In the genomic region with DNA sequence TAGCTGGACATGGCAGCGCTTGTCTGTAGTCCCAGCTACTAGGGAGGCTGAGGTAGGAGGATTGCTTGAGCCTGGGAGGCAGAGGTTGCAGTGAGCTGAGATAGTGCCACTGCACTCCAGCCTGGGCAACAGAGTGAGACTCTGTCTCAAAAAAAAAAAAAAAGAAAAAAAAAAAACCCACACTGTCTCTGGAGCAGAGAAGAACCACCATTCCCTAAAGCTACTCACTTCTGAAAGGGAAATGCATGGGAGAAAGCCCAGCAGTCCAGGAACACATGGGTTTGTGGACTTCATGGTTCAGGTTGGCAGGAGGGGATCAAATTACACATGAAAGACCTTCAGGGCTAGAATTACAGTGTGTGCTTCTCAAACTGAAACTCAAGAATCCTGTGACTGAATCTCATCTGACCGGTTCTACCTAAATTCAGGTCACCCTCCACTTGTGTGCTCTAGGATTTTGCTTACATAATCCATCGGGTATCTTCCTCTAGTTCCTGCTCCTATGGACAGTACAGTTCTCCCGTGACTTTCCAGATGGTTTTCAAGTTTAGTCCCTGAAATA, we compare ENCODE assay signal across 12 cellular contexts. TPM values are rescaled to one million over a fixed set of nuclear protein-coding genes. Genes with fewer than 3 reads are reported as not detected.
DNase-seq lines count a peak whose midpoint lies in the region; ATAC-seq and TF ChIP-seq lines count a peak whose summit lies in the region.
"Had no signal": no experiment of that assay in that cellular context is flagged by ENCODE, and none has a peak within 500 bp of the region (broad histone marks: within the 10 kb centered on the region; RNA-seq: fewer than 3 reads in every experiment).

No MANE protein-coding gene starts in this region.

- H2AFZ ChIP-seq in SK-N-SH (ENCODE audit: low read depth) = no peak overlapping the region

- no peaks in the 10 kb centered on the region for H3K79me2 ChIP-seq in SK-N-SH (ENCODE audit: insufficient read depth)

- 83% methylated on average over 4 of the region's 4 CpGs for WGBS in SK-N-SH (ENCODE audit: low lambda C conversion rate)

- no peaks in the 10 kb centered on the region for H3K9me2 ChIP-seq in SK-N-SH

- no peaks in the 10 kb centered on the region for H3K9me3 ChIP-seq in SK-N-SH

- ATAC-seq in SK-N-SH treated with all-trans-retinoic acid at 6 μM for 48 hours = peak; percentile 46; the same call in 1 of the 3 replicates
- peak; percentile 91 for ATAC-seq in esophagus mucosa
- ATAC-seq in stimulated activated effector memory CD8-positive, alpha-beta T cell treated with anti-CD3 and anti-CD28 coated beads, Interleukin-12 subunit alpha, Interleukin-12 subunit beta, amount 100 ng/mL, for 72 hours = peak; percentile 32
- ATAC-seq in GM21447 (IDR thresholded peaks at IDR 0.05; ENCODE audit: unreplicated experiment) = no peak
- ATAC-seq in HG02884 (IDR thresholded peaks at IDR 0.05; ENCODE audit: unreplicated experiment) = no peak

- no peak for TF ChIP-seq CTCF in SK-N-SH (IDR thresholded peaks at IDR 0.05)

- H3K4me3 Mint-ChIP-seq in stimulated activated effector memory CD8-positive, alpha-beta T cell treated with anti-CD3 and anti-CD28 coated beads, Interleukin-12 subunit alpha, Interleukin-12 subunit beta, amount 100 ng/mL, for 72 hours = no peak overlapping the region

- CTCF ChIA-PET in SK-N-SH (lab: Yijun Ruan, JAX) = interaction anchor here (1.6 kb wide), 1 partner anchor 9 kb away, joined by 5 read pairs; no protein-coding TSS in a partner anchor

- peaks cover 10% of the 10 kb centered on the region for H3K27me3 ChIP-seq in SK-N-SH (ENCODE audit: insufficient read depth)

- POLR2A ChIA-PET in SK-N-SH (lab: Yijun Ruan, JAX) = no interaction called here

- TF ChIP-seq RAD21 in SK-N-SH (IDR thresholded peaks at IDR 0.05; ENCODE audit: low read length) = no peak

- H3K4me1 ChIP-seq in SK-N-SH (ENCODE audit: control insufficient read depth in 1 of 2, insufficient read depth in 2 of 2, low read depth in 1 of 2, low read length in 1 of 2) = no peaks in the 10 kb centered on the region; a peak in 1 of 4 replicates

- H3K27ac ChIP-seq in SK-N-SH (ENCODE audit: low read depth in 2 of 2, low read length in 1 of 2) = no peak overlapping the region

- DNase-seq in SK-N-SH = no peak
- peak; percentile 24 for DNase-seq in NCI-H69 (lab: John Stamatoyannopoulos, UW)
- no peak for DNase-seq in stimulated activated effector memory CD8-positive, alpha-beta T cell treated with anti-CD3 and anti-CD28 coated beads, Interleukin-12 subunit alpha, Interleukin-12 subunit beta, amount 100 ng/mL, for 72 hours (ENCODE audit: low spot score in 2 of 2)
- DNase-seq in G401 (ENCODE audit: low spot score) = no peak
- DNase-seq: occipital lobe had no signal

- no peaks in the 10 kb centered on the region for H3K36me3 ChIP-seq in SK-N-SH (replicated peaks in 1 of 2; ENCODE audit: control insufficient read depth in 1 of 2, insufficient read depth in 2 of 2, low read length in 1 of 2)

- no peaks in the 10 kb centered on the region for H4K20me1 ChIP-seq in SK-N-SH (ENCODE audit: insufficient read depth)

- in situ Hi-C loops in G401 (cut with HindIII; ENCODE audit: low sequenced_read_pairs) = no loop called here

- peaks cover 40% of the 10 kb centered on the region for H3K4me1 Mint-ChIP-seq in stimulated activated effector memory CD8-positive, alpha-beta T cell treated with anti-CD3 and anti-CD28 coated beads, Interleukin-12 subunit alpha, Interleukin-12 subunit beta, amount 100 ng/mL, for 72 hours

- H3K4me2 ChIP-seq in SK-N-SH = no peak overlapping the region

- peak overlapping the region; percentile 88 for H3K27ac Mint-ChIP-seq in stimulated activated effector memory CD8-positive, alpha-beta T cell treated with anti-CD3 and anti-CD28 coated beads, Interleukin-12 subunit alpha, Interleukin-12 subunit beta, amount 100 ng/mL, for 72 hours

- TF ChIP-seq EP300 in SK-N-SH (IDR thresholded peaks at IDR 0.05; ENCODE audit: borderline replicate concordance in 1 of 2, low read depth in 1 of 2, low read length in 1 of 2) = no peak

- no peaks in the 10 kb centered on the region for H3F3A ChIP-seq in SK-N-SH (replicated peaks; ENCODE audit: insufficient read depth)

- H3K9me3 Mint-ChIP-seq in stimulated activated effector memory CD8-positive, alpha-beta T cell treated with anti-CD3 and anti-CD28 coated beads, Interleukin-12 subunit alpha, Interleukin-12 subunit beta, amount 100 ng/mL, for 72 hours = no peaks in the 10 kb centered on the region

- no peak overlapping the region for H3K9ac ChIP-seq in SK-N-SH

- no peak overlapping the region for H3K4me3 ChIP-seq in SK-N-SH (ENCODE audit: low read depth in 2 of 2, low read length in 1 of 2)

- peaks cover 100% of the 10 kb centered on the region for H3K36me3 Mint-ChIP-seq in stimulated activated effector memory CD8-positive, alpha-beta T cell treated with anti-CD3 and anti-CD28 coated beads, Interleukin-12 subunit alpha, Interleukin-12 subunit beta, amount 100 ng/mL, for 72 hours

TF ChIP-seq in SK-N-SH treated with all-trans-retinoic acid at 6 μM for 48 hours, 23 proteins besides CTCF, POLR2A, EP300 and RAD21 (continues in another document):
- TF ChIP-seq, protein P1, sequence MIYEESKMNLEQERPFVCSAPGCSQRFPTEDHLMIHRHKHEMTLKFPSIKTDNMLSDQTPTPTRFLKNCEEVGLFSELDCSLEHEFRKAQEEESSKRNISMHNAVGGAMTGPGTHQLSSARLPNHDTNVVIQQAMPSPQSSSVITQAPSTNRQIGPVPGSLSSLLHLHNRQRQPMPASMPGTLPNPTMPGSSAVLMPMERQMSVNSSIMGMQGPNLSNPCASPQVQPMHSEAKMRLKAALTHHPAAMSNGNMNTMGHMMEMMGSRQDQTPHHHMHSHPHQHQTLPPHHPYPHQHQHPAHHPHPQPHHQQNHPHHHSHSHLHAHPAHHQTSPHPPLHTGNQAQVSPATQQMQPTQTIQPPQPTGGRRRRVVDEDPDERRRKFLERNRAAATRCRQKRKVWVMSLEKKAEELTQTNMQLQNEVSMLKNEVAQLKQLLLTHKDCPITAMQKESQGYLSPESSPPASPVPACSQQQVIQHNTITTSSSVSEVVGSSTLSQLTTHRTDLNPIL (CRISPR knock-in tag; IDR thresholded peaks at IDR 0.05; ENCODE audit: low read depth) = no peak

TF ChIP-seq in SK-N-SH, 30 proteins besides CTCF, POLR2A, EP300 and RAD21:
- TF ChIP-seq, protein P2, sequence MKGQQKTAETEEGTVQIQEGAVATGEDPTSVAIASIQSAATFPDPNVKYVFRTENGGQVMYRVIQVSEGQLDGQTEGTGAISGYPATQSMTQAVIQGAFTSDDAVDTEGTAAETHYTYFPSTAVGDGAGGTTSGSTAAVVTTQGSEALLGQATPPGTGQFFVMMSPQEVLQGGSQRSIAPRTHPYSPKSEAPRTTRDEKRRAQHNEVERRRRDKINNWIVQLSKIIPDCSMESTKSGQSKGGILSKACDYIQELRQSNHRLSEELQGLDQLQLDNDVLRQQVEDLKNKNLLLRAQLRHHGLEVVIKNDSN (IDR thresholded peaks at IDR 0.05; ENCODE audit: borderline replicate concordance, low read depth) = no peak
- TF ChIP-seq GABPA (IDR thresholded peaks at IDR 0.05; ENCODE audit: low read depth) (no peak), NFIC (IDR thresholded peaks at IDR 0.05; ENCODE audit: borderline replicate concordance) (no peak), JUND (IDR thresholded peaks at IDR 0.05) (no peak), CHD2 (IDR thresholded peaks at IDR 0.05; ENCODE audit: low read length, partially characterized antibody) (no peak), FOXM1 (IDR thresholded peaks at IDR 0.05; ENCODE audit: low read depth) (no peak), TEAD4 (IDR thresholded peaks at IDR 0.05; ENCODE audit: borderline replicate concordance, insufficient read depth) (no peak), ELF1 (IDR thresholded peaks at IDR 0.05) (no peak)
- TF ChIP-seq, protein P3, sequence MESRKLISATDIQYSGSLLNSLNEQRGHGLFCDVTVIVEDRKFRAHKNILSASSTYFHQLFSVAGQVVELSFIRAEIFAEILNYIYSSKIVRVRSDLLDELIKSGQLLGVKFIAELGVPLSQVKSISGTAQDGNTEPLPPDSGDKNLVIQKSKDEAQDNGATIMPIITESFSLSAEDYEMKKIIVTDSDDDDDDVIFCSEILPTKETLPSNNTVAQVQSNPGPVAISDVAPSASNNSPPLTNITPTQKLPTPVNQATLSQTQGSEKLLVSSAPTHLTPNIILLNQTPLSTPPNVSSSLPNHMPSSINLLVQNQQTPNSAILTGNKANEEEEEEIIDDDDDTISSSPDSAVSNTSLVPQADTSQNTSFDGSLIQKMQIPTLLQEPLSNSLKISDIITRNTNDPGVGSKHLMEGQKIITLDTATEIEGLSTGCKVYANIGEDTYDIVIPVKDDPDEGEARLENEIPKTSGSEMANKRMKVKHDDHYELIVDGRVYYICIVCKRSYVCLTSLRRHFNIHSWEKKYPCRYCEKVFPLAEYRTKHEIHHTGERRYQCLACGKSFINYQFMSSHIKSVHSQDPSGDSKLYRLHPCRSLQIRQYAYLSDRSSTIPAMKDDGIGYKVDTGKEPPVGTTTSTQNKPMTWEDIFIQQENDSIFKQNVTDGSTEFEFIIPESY (IDR thresholded peaks at IDR 0.05; ENCODE audit: borderline replicate concordance, low read depth) = no peak
- TF ChIP-seq, protein P4, sequence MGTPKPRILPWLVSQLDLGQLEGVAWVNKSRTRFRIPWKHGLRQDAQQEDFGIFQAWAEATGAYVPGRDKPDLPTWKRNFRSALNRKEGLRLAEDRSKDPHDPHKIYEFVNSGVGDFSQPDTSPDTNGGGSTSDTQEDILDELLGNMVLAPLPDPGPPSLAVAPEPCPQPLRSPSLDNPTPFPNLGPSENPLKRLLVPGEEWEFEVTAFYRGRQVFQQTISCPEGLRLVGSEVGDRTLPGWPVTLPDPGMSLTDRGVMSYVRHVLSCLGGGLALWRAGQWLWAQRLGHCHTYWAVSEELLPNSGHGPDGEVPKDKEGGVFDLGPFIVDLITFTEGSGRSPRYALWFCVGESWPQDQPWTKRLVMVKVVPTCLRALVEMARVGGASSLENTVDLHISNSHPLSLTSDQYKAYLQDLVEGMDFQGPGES (IDR thresholded peaks at IDR 0.05; ENCODE audit: low read depth, low read length) = no peak
- TF ChIP-seq, protein P5, sequence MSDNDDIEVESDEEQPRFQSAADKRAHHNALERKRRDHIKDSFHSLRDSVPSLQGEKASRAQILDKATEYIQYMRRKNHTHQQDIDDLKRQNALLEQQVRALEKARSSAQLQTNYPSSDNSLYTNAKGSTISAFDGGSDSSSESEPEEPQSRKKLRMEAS (IDR thresholded peaks at IDR 0.05; ENCODE audit: low read depth) = no peak

RNA-seq across cellular contexts. Expression of a gene that starts 30.2 kb away (rescaled TPM):
- not detected in 2 replicates for polyA plus RNA-seq in SK-N-SH (2012; rRNA removed)
- not detected in 2 replicates for polyA plus RNA-seq in SK-N-SH (2012; cell fraction: cytosol; rRNA removed)
- polyA plus RNA-seq in SK-N-SH (2012; cell fraction: nucleus; rRNA removed) = not detected in 2 replicates
- total RNA-seq in esophagus mucosa = not detected
- total RNA-seq in G401 (2014; rRNA removed; shearing (Covaris generic)) = not detected in 2 replicates
- total RNA-seq: epithelial cell of proximal tubule, LHCN-M2, occipital lobe had no signal
- polyA plus RNA-seq: AG04450 had no signal

RNA-seq across cellular contexts. Expression of a gene that starts 46.9 kb away (rescaled TPM):
- 0.03 and 0.06 TPM in 2 replicates for polyA plus RNA-seq in SK-N-SH (2012; rRNA removed)
- 0.03 and 0.04 TPM in 2 replicates for polyA plus RNA-seq in SK-N-SH (2012; cell fraction: cytosol; rRNA removed)
- 0.02 and 0.07 TPM in 2 replicates for polyA plus RNA-seq in SK-N-SH (2012; cell fraction: nucleus; rRNA removed)
- total RNA-seq in esophagus mucosa = 5.3 TPM
- total RNA-seq in G401 (2014; rRNA removed; shearing (Covaris generic)) = not detected in 2 replicates
- total RNA-seq: LHCN-M2 had no signal
- polyA plus RNA-seq: AG04450 had no signal

Comparison
In these comparisons a context has a peak if more than half of its experiments do, and no peak if none do; other contexts are left out.
1. ATAC-seq: peak in SK-N-SH treated with all-trans-retinoic acid at 6 μM for 48 hours (single experiment), esophagus mucosa (single experiment) and stimulated activated effector memory CD8-positive, alpha-beta T cell treated with anti-CD3 and anti-CD28 coated beads, Interleukin-12 subunit alpha, Interleukin-12 subunit beta, amount 100 ng/mL, for 72 hours (single experiment); none in GM21447 (single experiment) and HG02884 (single experiment).